Comparison of ENCODE assay signal across 8 cellular contexts in the genomic region with DNA sequence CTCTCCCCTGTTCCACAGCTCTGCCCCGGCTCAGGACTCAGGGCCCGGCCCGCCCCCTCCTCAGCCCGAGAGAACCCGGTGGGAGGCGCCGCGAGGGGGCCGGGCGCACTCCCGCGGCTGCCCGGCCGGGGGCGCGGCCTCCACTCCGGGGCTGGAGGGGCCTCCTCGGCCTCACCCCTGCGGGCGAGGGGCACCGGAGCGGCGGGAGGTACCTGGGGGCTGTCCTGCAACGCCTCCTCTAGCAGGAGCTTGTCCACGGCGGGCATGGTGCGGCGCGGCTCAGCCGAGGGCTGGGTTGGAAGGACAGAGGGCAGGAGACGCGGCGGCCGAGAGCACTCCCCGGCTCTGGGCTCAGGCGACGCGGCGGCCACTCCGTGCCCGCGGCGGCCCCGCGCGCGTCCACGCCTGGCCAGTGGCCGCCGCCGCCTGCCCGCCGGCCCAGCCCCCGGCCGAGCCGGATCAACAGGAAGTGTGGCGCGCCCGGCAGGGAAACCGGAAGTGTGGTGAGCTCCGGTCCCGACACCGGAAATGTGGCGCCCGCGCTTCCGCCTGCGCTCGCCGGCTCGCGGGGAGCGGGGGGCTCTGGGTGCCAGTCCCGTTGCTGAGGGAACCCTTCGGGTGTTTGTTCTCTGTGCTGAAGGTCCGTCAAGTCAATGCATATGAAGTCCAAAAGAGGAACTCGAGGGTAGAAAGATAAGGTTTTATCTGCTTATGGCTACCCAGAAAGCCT. TPM values are rescaled to one million over a fixed set of nuclear protein-coding genes. Genes with fewer than 3 reads are reported as not detected.
DNase-seq lines count a peak whose midpoint lies in the region; ATAC-seq and TF ChIP-seq lines count a peak whose summit lies in the region.

A gene with protein sequence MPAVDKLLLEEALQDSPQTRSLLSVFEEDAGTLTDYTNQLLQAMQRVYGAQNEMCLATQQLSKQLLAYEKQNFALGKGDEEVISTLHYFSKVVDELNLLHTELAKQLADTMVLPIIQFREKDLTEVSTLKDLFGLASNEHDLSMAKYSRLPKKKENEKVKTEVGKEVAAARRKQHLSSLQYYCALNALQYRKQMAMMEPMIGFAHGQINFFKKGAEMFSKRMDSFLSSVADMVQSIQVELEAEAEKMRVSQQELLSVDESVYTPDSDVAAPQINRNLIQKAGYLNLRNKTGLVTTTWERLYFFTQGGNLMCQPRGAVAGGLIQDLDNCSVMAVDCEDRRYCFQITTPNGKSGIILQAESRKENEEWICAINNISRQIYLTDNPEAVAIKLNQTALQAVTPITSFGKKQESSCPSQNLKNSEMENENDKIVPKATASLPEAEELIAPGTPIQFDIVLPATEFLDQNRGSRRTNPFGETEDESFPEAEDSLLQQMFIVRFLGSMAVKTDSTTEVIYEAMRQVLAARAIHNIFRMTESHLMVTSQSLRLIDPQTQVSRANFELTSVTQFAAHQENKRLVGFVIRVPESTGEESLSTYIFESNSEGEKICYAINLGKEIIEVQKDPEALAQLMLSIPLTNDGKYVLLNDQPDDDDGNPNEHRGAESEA (minus strand): TSS at position 428 of the 730 bp plus-strand sequence. CDS start 162 bp downstream, at position 266.

- H3K9me3 ChIP-seq in PC-9 (ENCODE audit: insufficient read depth, low read depth): 0 out of 2 replicates have a peak, but pooled peaks cover 5% of the 10 kb centered on the region
- no peaks in the 10 kb centered on the region for H3K9me3 ChIP-seq in esophagus (ENCODE audit: control insufficient read depth in 2 of 2, insufficient read depth in 1 of 2, low read depth in 1 of 2, low read length in 1 of 2)
- H3K9me3 ChIP-seq in mucosa of stomach (ENCODE audit: control insufficient read depth, low read length): no peaks in the 10 kb centered on the region

- H3K27ac ChIP-seq in PC-9 (0 out of 2 replicates have a peak within 1 kb of the TSS, but pooled peaks have one; percentile 35), esophagus (ENCODE audit: low read depth in 2 of 2, low read length in 1 of 2) (peak within 1 kb of the TSS; percentile 93 to 95)

- no TSS peak for BruUV-seq in PC-9 (replicated peaks; lab: Mats Ljungman, UMichigan)

- H4K20me1 ChIP-seq in PC-9 (ENCODE audit: insufficient read depth): no peaks in the 10 kb centered on the region

- H3K4me1 ChIP-seq in PC-9 (replicated peaks; ENCODE audit: insufficient read depth) (peaks cover 15% of the 10 kb centered on the region), esophagus (ENCODE audit: control insufficient read depth in 2 of 2, insufficient read depth in 2 of 2, low read length in 1 of 2) (peaks cover 0 to 2% of the 10 kb centered on the region in 2 donors), mucosa of stomach (ENCODE audit: control insufficient read depth, insufficient read depth, low read length) (peaks cover 25% of the 10 kb centered on the region)

- POLR2A ChIA-PET in PC-9 (lab: Charles Lee; ENCODE audit: unreplicated experiment): interaction anchor here (0.6 to 1.0 kb wide), 5 partner anchors 18 to 903 kb away, joined by 3 to 13 read pairs (median 5); a partner anchor contains a TSS

- 0 to 1% methylated on average over 62 to 77 of the region's 77 CpGs for WGBS in esophagus, 2 donors

- H3K36me3 ChIP-seq in PC-9 (ENCODE audit: low read depth) (no peaks in the 10 kb centered on the region), esophagus (ENCODE audit: control insufficient read depth in 2 of 2, insufficient read depth in 2 of 2, low read length in 1 of 2) (no peaks in the 10 kb centered on the region), mucosa of stomach (ENCODE audit: control insufficient read depth, insufficient read depth, low read length) (no peaks in the 10 kb centered on the region)

- H3K9me2 ChIP-seq in PC-9 (ENCODE audit: insufficient read depth): no peaks in the 10 kb centered on the region

- peak; percentile 74 for ATAC-seq in GM21576 (IDR thresholded peaks at IDR 0.05; ENCODE audit: unreplicated experiment)
- peak; percentile 93 to 94 for ATAC-seq in activated T-cell treated with anti-CD3 and anti-CD28 coated beads, Interleukin-2, amount 50 U/mL, for 4 hours

- intact Hi-C loops in PC-9 (cut with micrococcal nuclease; ENCODE audit: unreplicated experiment): no loop called here

- H3K9ac ChIP-seq in mucosa of stomach (ENCODE audit: low read length): peak within 1 kb of the TSS; percentile 80

- no peaks in the 10 kb centered on the region for H3K27me3 Mint-ChIP-seq in activated T-cell treated with anti-CD3 and anti-CD28 coated beads, Interleukin-2, amount 50 U/mL, for 4 hours (ENCODE audit: low read depth)

- CTCF ChIA-PET in PC-9 (lab: Charles Lee): interaction anchor here (0.6 kb wide), 1 partner anchor 1002 kb away, joined by 7 read pairs; no protein-coding TSS in a partner anchor

- peak; percentile 55; the same call in 1 of the 2 replicates for TF ChIP-seq CTCF in PC-9 (conservative IDR thresholded peaks at IDR 0.05)

- 0 out of 2 replicates have a peak, but pooled peaks cover 5% of the 10 kb centered on the region for H3F3A ChIP-seq in PC-9 (ENCODE audit: insufficient read depth, low read depth)

- H3K4me3 Mint-ChIP-seq in activated T-cell treated with anti-CD3 and anti-CD28 coated beads, Interleukin-2, amount 50 U/mL, for 4 hours: peak within 1 kb of the TSS; percentile 87

- no peaks in the 10 kb centered on the region for H3K9me3 Mint-ChIP-seq in activated T-cell treated with anti-CD3 and anti-CD28 coated beads, Interleukin-2, amount 50 U/mL, for 4 hours

- peak within 1 kb of the TSS; percentile 100 for H2AFZ ChIP-seq in PC-9

- H3K4me1 Mint-ChIP-seq in activated T-cell treated with anti-CD3 and anti-CD28 coated beads, Interleukin-2, amount 50 U/mL, for 4 hours (ENCODE audit: low read depth): peaks cover 45% of the 10 kb centered on the region

- H3K36me3 Mint-ChIP-seq in activated T-cell treated with anti-CD3 and anti-CD28 coated beads, Interleukin-2, amount 50 U/mL, for 4 hours (ENCODE audit: insufficient read depth): peaks cover 9% of the 10 kb centered on the region

- DNase-seq in DMS114 treated with DMSO at 0.1 percent for 48 hours (lab: John Stamatoyannopoulos, UW; ENCODE audit: unreplicated experiment) (peak; percentile 81), KG1 (lab: John Stamatoyannopoulos, UW) (peak; percentile 45), PC-9 (peak; percentile 72 to 80)
- DNase-seq in activated T-cell treated with anti-CD3 and anti-CD28 coated beads, Interleukin-2, amount 50 U/mL, for 4 hours: peak; percentile 73
- DNase-seq in stimulated activated CD8-positive, alpha-beta memory T cell treated with anti-CD3 and anti-CD28 coated beads, Interleukin-7, amount 100 ng/mL, for 1 hour (ENCODE audit: low read depth in 2 of 2): peak; percentile 72 to 76

- H3K4me2 ChIP-seq in PC-9: peak within 1 kb of the TSS; percentile 93

- H3K79me2 ChIP-seq in PC-9 (ENCODE audit: low read depth): peaks cover 35% of the 10 kb centered on the region

- peaks cover 7% of the 10 kb centered on the region; the same call in 1 of the 2 replicates for H3K27me3 ChIP-seq in PC-9 (ENCODE audit: insufficient read depth, low read depth)
- H3K27me3 ChIP-seq in esophagus (ENCODE audit: control insufficient read depth in 1 of 2, insufficient read depth in 2 of 2, low read length in 2 of 2): no peaks in the 10 kb centered on the region
- no peaks in the 10 kb centered on the region for H3K27me3 ChIP-seq in mucosa of stomach (ENCODE audit: control insufficient read depth, insufficient read depth, low read length)

- peak within 1 kb of the TSS; percentile 74 for H3K4me3 ChIP-seq in PC-9
- H3K4me3 ChIP-seq in esophagus (ENCODE audit: low read depth in 1 of 2, low read length in 2 of 2): peak within 1 kb of the TSS; percentile 98 to 99
- peak within 1 kb of the TSS; percentile 76 for H3K4me3 ChIP-seq in mucosa of stomach (ENCODE audit: low read length)

RNA-seq across cellular contexts. Expression of the gene that starts here (rescaled TPM):
- 24.3 and 24.6 TPM in 2 replicates for total RNA-seq in PC-9 (2021)
- 1 to 10 TPM; 7.8 to 8.6 (median 8.0) TPM for total RNA-seq in activated T-cell treated with anti-CD3 and anti-CD28 coated beads, Interleukin-2, amount 50 U/mL, for 4 hours
- 10 to 100 TPM; 15.0 to 16.3 TPM for polyA plus RNA-seq in esophagus

Comparison
In these comparisons a context has a peak if more than half of its experiments do, and no peak if none do; other contexts are left out.
1. Peak in every context shown above with its lines: DNase-seq, ATAC-seq, H3K4me3 ChIP-seq and H3K27ac ChIP-seq.